Comparison of ENCODE assay signal across 8 cellular contexts in the genomic region with DNA sequence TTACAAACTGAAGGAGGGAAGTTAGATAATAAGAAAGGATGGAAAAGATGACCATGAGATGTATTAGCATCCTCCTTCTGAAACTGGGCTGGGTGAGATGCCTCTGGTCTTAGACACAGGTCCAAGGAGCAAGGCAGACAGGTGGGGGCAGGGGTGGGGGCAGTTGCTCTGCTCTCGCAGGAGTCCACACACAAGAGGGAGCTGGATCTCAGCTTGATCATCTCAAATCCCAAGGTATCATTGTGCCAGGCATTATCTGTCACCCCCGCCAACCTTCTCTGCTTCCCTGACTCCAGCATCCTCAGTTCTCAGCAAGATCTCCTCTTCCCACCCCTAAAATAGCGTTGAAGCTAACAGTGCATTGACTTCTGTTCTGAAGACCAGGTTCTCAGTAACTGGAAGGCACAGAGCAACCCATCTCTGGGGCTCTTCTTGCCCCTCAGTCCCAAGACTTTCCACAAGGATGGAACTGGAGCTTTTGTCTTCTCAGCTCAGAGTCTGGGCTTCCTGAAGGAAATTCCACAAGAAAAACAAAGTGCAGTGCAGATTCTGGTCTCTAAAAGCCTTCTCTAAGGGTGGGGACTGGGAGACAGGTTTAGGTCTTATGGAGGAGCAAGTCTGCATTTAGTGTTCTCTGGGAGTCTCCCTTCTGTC. TPM values are rescaled to one million over a fixed set of nuclear protein-coding genes. Genes with fewer than 3 reads are reported as not detected.
DNase-seq lines count a peak whose midpoint lies in the region; ATAC-seq and TF ChIP-seq lines count a peak whose summit lies in the region.

No MANE protein-coding gene starts in this region.

- no peak for TF ChIP-seq POLR2A in body of pancreas (IDR thresholded peaks at IDR 0.05)
- TF ChIP-seq POLR2A in uterus (IDR thresholded peaks at IDR 0.05), result no peak

- no peak for TF ChIP-seq CTCF in heart right ventricle (IDR thresholded peaks at IDR 0.05)
- no peak for TF ChIP-seq CTCF in body of pancreas (IDR thresholded peaks at IDR 0.05)
- no peak for TF ChIP-seq CTCF in uterus (IDR thresholded peaks at IDR 0.05)

- peak overlapping the region in 8 of 10 donors; percentile 80 to 97 (median 92) for H3K27ac ChIP-seq in heart right ventricle
- H3K27ac ChIP-seq in body of pancreas, result peak overlapping the region; percentile 85 to 93 (median 86)
- H3K27ac ChIP-seq in mesodermal cell (ENCODE audit: low read depth, low read length, severe bottlenecking), result no peak overlapping the region
- peak overlapping the region; percentile 93 to 94 for H3K27ac ChIP-seq in uterus

- WGBS in heart right ventricle, 2 donors, result 52 to 59% methylated on average over 3 of the region's 3 CpGs
- WGBS in body of pancreas, 2 donors, result 38 to 43% methylated on average over 3 of the region's 3 CpGs
- 64 to 75% methylated on average over 3 of the region's 3 CpGs for WGBS in mesodermal cell (ENCODE audit: insufficient coverage in 2 of 2), 2 experiments

- DNase-seq in heart right ventricle, result no peak
- no peak for DNase-seq in Right ventricle myocardium superior
- DNase-seq in body of pancreas, result no peak
- no peak for DNase-seq in uterus
- DNase-seq in NCI-H2107 (lab: John Stamatoyannopoulos, UW), result no peak
- DNase-seq in DMS 273 treated with DMSO at 0.1 percent for 48 hours (lab: John Stamatoyannopoulos, UW), result no peak

- H3K36me3 ChIP-seq in heart right ventricle, result peaks cover 0 to 8% (median 0%) of the 10 kb centered on the region in 9 donors
- H3K36me3 ChIP-seq in body of pancreas (replicated peaks in 1 of 2; ENCODE audit: insufficient read depth in 1 of 2, low read depth in 2 of 2), result no peaks in the 10 kb centered on the region
- H3K36me3 ChIP-seq in mesodermal cell (ENCODE audit: control insufficient read depth, insufficient read depth, low read length), result peaks cover 35% of the 10 kb centered on the region
- H3K36me3 ChIP-seq in uterus, result no peaks in the 10 kb centered on the region

- ATAC-seq in heart right ventricle (no peak), Right ventricle myocardium superior (ENCODE audit: poor library complexity) (no peak), body of pancreas (no peak), HG03342 (IDR thresholded peaks at IDR 0.05; ENCODE audit: unreplicated experiment) (no peak)

- H3K27me3 ChIP-seq in heart right ventricle, result no peaks in the 10 kb centered on the region
- no peaks in the 10 kb centered on the region for H3K27me3 ChIP-seq in body of pancreas
- no peaks in the 10 kb centered on the region for H3K27me3 ChIP-seq in uterus

- peak overlapping the region in 7 of 10 donors; percentile 65 to 98 (median 89) for H3K4me3 ChIP-seq in heart right ventricle
- H3K4me3 ChIP-seq in body of pancreas, result no peak overlapping the region
- peak overlapping the region; percentile 96 for H3K4me3 ChIP-seq in mesodermal cell (ENCODE audit: extremely low read depth, insufficient read depth, low read length, poor library complexity, severe bottlenecking)
- peak overlapping the region in 1 of 2 donors; percentile 91 for H3K4me3 ChIP-seq in uterus

- no peaks in the 10 kb centered on the region for H3K9me3 ChIP-seq in heart right ventricle
- no peaks in the 10 kb centered on the region for H3K9me3 ChIP-seq in body of pancreas
- H3K9me3 ChIP-seq in mesodermal cell (ENCODE audit: control insufficient read depth, low read length), result no peaks in the 10 kb centered on the region
- no peaks in the 10 kb centered on the region for H3K9me3 ChIP-seq in uterus

- H3K4me1 ChIP-seq in heart right ventricle (peaks cover 7 to 64% (median 41%) of the 10 kb centered on the region in 9 donors), body of pancreas (peaks cover 44% of the 10 kb centered on the region), mesodermal cell (ENCODE audit: control insufficient read depth, insufficient read depth, low read length, poor library complexity, severe bottlenecking) (peaks cover 12% of the 10 kb centered on the region), uterus (peaks cover 0 to 12% of the 10 kb centered on the region in 2 donors)

- intact Hi-C loops in heart right ventricle (cut with DNase I), result loop anchor here in 4 of 10 donors (5.0 to 10.0 kb wide), 4 partner anchors 39 to 134 kb away; a partner anchor contains a TSS
- intact Hi-C loops in Right ventricle myocardium superior (cut with DNase I), result no loop called here
- intact Hi-C loops in body of pancreas (cut with DNase I), result no loop called here
- intact Hi-C loops in uterus (cut with DNase I; ENCODE audit: low total_unique reads), result loop anchor here (10.0 kb wide), 1 partner anchor 131 kb away; no protein-coding TSS in a partner anchor

RNA-seq across cellular contexts. Expression of a gene that starts 1.6 kb away (rescaled TPM):
- total RNA-seq in heart right ventricle (100 to 1,000 TPM in 3 of 10 donors, 10 to 100 TPM in 7; 82.8 to 159 (median 90.7) TPM), Right ventricle myocardium superior (101 TPM), body of pancreas (10 to 100 TPM; 26.0 to 32.4 TPM), uterus (100 to 1,000 TPM in 1 of 4 donors, 10 to 100 TPM in 3; 31.3 to 117 (median 37.4) TPM)
- polyA plus RNA-seq in heart right ventricle, result 10 to 100 TPM; 38.3 to 51.6 TPM
- 113 TPM for polyA plus RNA-seq in mesodermal cell (2013, experiment 1 of 2)
- polyA plus RNA-seq in mesodermal cell (2013, experiment 2 of 2), result 99.1 TPM

RNA-seq across cellular contexts. Expression of a gene that starts 7.0 kb away (rescaled TPM):
- total RNA-seq in heart right ventricle (1 to 10 TPM; 1.1 to 5.6 (median 2.2) TPM), Right ventricle myocardium superior (2.9 TPM), body of pancreas (1 to 10 TPM; 7.3 to 9.9 TPM), uterus (10 to 100 TPM in 3 of 4 donors, under 1 TPM in 1; 0.26 to 17.4 (median 13.6) TPM)
- 1 to 10 TPM; 5.4 to 5.5 TPM for polyA plus RNA-seq in heart right ventricle
- polyA plus RNA-seq in mesodermal cell (2013, experiment 1 of 2), result 11.0 TPM
- 8.4 TPM for polyA plus RNA-seq in mesodermal cell (2013, experiment 2 of 2)

RNA-seq across cellular contexts. Expression of a gene that starts 41.1 kb away (rescaled TPM):
- total RNA-seq in heart right ventricle, result 10 to 100 TPM; 34.2 to 41.6 (median 39.2) TPM
- 10 to 100 TPM; 32.3 to 48.2 TPM for polyA plus RNA-seq in heart right ventricle
- total RNA-seq in Right ventricle myocardium superior, result 36.4 TPM
- total RNA-seq in body of pancreas, result 10 to 100 TPM; 13.0 to 49.4 TPM
- polyA plus RNA-seq in mesodermal cell (2013, experiment 1 of 2), result 57.4 TPM
- polyA plus RNA-seq in mesodermal cell (2013, experiment 2 of 2), result 49.7 TPM
- total RNA-seq in uterus, result 10 to 100 TPM; 19.0 to 67.6 (median 32.3) TPM

RNA-seq across cellular contexts. Expression of a gene that starts 53.3 kb away (rescaled TPM):
- total RNA-seq in heart right ventricle, result 10 to 100 TPM; 13.2 to 19.4 (median 16.0) TPM
- polyA plus RNA-seq in heart right ventricle, result 10 to 100 TPM in 1 of 2 donors, 1 to 10 TPM in 1; 8.7 to 13.2 TPM
- 15.6 TPM for total RNA-seq in Right ventricle myocardium superior
- total RNA-seq in body of pancreas, result 10 to 100 TPM in 1 of 2 donors, 1 to 10 TPM in 1; 9.9 to 15.3 TPM
- polyA plus RNA-seq in mesodermal cell (2013, experiment 1 of 2), result 34.6 TPM
- polyA plus RNA-seq in mesodermal cell (2013, experiment 2 of 2), result 28.1 TPM
- total RNA-seq in uterus, result 10 to 100 TPM in 1 of 4 donors, 1 to 10 TPM in 3; 2.4 to 24.3 (median 4.2) TPM

RNA-seq across cellular contexts. Expression of a gene that starts 55.4 kb away (rescaled TPM):
- 10 to 100 TPM; 18.4 to 28.0 (median 21.6) TPM for total RNA-seq in heart right ventricle
- polyA plus RNA-seq in heart right ventricle, result 10 to 100 TPM in 1 of 2 donors, 1 to 10 TPM in 1; 7.3 to 11.2 TPM
- total RNA-seq in Right ventricle myocardium superior, result 14.8 TPM
- total RNA-seq in body of pancreas, result 10 to 100 TPM; 22.1 to 56.4 TPM
- polyA plus RNA-seq in mesodermal cell (2013, experiment 1 of 2), result 30.1 TPM
- polyA plus RNA-seq in mesodermal cell (2013, experiment 2 of 2), result 31.0 TPM
- 10 to 100 TPM; 22.1 to 78.4 (median 55.2) TPM for total RNA-seq in uterus

Comparison
In these comparisons a context has a peak if more than half of its experiments do, and no peak if none do; other contexts are left out.
1. H3K4me3 ChIP-seq: peak in heart right ventricle (7 of 10) and mesodermal cell (single experiment); none in body of pancreas (0 of 2).